In genomic region chr7:131164900-131165254, GRCh38 we compare ENCODE assay signal across 2 cellular contexts.
TF ChIP-seq lines count a peak whose summit lies in the region.

No MANE protein-coding gene starts in this region.

TF ChIP-seq in GM23338, 12 proteins besides CTCF, POLR2A, EP300 and RAD21:
- TF ChIP-seq JUNB (IDR thresholded peaks at IDR 0.05; ENCODE audit: unreplicated experiment) (no peak), CREB1 (CRISPR knock-in tag; IDR thresholded peaks at IDR 0.05; ENCODE audit: low read depth) (no peak), ETS1 (IDR thresholded peaks at IDR 0.05) (no peak), EZH2phosphoT487 (IDR thresholded peaks at IDR 0.05; ENCODE audit: unreplicated experiment) (no peak), ZNF114 (CRISPR knock-in tag; IDR thresholded peaks at IDR 0.05) (no peak), POLR2AphosphoS5 (IDR thresholded peaks at IDR 0.05; ENCODE audit: low read depth) (no peak), EZH2 (IDR thresholded peaks at IDR 0.05; ENCODE audit: low read depth, unreplicated experiment) (no peak), ZNF331 (CRISPR knock-in tag; IDR thresholded peaks at IDR 0.05; ENCODE audit: low read depth) (no peak), STAT1 (IDR thresholded peaks at IDR 0.05; ENCODE audit: unreplicated experiment) (no peak), NANOG (IDR thresholded peaks at IDR 0.05; ENCODE audit: borderline replicate concordance) (no peak)
- TF ChIP-seq, protein P1, sequence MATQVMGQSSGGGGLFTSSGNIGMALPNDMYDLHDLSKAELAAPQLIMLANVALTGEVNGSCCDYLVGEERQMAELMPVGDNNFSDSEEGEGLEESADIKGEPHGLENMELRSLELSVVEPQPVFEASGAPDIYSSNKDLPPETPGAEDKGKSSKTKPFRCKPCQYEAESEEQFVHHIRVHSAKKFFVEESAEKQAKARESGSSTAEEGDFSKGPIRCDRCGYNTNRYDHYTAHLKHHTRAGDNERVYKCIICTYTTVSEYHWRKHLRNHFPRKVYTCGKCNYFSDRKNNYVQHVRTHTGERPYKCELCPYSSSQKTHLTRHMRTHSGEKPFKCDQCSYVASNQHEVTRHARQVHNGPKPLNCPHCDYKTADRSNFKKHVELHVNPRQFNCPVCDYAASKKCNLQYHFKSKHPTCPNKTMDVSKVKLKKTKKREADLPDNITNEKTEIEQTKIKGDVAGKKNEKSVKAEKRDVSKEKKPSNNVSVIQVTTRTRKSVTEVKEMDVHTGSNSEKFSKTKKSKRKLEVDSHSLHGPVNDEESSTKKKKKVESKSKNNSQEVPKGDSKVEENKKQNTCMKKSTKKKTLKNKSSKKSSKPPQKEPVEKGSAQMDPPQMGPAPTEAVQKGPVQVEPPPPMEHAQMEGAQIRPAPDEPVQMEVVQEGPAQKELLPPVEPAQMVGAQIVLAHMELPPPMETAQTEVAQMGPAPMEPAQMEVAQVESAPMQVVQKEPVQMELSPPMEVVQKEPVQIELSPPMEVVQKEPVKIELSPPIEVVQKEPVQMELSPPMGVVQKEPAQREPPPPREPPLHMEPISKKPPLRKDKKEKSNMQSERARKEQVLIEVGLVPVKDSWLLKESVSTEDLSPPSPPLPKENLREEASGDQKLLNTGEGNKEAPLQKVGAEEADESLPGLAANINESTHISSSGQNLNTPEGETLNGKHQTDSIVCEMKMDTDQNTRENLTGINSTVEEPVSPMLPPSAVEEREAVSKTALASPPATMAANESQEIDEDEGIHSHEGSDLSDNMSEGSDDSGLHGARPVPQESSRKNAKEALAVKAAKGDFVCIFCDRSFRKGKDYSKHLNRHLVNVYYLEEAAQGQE (IDR thresholded peaks at IDR 0.05; ENCODE audit: unreplicated experiment), result no peak
- TF ChIP-seq, protein P2, sequence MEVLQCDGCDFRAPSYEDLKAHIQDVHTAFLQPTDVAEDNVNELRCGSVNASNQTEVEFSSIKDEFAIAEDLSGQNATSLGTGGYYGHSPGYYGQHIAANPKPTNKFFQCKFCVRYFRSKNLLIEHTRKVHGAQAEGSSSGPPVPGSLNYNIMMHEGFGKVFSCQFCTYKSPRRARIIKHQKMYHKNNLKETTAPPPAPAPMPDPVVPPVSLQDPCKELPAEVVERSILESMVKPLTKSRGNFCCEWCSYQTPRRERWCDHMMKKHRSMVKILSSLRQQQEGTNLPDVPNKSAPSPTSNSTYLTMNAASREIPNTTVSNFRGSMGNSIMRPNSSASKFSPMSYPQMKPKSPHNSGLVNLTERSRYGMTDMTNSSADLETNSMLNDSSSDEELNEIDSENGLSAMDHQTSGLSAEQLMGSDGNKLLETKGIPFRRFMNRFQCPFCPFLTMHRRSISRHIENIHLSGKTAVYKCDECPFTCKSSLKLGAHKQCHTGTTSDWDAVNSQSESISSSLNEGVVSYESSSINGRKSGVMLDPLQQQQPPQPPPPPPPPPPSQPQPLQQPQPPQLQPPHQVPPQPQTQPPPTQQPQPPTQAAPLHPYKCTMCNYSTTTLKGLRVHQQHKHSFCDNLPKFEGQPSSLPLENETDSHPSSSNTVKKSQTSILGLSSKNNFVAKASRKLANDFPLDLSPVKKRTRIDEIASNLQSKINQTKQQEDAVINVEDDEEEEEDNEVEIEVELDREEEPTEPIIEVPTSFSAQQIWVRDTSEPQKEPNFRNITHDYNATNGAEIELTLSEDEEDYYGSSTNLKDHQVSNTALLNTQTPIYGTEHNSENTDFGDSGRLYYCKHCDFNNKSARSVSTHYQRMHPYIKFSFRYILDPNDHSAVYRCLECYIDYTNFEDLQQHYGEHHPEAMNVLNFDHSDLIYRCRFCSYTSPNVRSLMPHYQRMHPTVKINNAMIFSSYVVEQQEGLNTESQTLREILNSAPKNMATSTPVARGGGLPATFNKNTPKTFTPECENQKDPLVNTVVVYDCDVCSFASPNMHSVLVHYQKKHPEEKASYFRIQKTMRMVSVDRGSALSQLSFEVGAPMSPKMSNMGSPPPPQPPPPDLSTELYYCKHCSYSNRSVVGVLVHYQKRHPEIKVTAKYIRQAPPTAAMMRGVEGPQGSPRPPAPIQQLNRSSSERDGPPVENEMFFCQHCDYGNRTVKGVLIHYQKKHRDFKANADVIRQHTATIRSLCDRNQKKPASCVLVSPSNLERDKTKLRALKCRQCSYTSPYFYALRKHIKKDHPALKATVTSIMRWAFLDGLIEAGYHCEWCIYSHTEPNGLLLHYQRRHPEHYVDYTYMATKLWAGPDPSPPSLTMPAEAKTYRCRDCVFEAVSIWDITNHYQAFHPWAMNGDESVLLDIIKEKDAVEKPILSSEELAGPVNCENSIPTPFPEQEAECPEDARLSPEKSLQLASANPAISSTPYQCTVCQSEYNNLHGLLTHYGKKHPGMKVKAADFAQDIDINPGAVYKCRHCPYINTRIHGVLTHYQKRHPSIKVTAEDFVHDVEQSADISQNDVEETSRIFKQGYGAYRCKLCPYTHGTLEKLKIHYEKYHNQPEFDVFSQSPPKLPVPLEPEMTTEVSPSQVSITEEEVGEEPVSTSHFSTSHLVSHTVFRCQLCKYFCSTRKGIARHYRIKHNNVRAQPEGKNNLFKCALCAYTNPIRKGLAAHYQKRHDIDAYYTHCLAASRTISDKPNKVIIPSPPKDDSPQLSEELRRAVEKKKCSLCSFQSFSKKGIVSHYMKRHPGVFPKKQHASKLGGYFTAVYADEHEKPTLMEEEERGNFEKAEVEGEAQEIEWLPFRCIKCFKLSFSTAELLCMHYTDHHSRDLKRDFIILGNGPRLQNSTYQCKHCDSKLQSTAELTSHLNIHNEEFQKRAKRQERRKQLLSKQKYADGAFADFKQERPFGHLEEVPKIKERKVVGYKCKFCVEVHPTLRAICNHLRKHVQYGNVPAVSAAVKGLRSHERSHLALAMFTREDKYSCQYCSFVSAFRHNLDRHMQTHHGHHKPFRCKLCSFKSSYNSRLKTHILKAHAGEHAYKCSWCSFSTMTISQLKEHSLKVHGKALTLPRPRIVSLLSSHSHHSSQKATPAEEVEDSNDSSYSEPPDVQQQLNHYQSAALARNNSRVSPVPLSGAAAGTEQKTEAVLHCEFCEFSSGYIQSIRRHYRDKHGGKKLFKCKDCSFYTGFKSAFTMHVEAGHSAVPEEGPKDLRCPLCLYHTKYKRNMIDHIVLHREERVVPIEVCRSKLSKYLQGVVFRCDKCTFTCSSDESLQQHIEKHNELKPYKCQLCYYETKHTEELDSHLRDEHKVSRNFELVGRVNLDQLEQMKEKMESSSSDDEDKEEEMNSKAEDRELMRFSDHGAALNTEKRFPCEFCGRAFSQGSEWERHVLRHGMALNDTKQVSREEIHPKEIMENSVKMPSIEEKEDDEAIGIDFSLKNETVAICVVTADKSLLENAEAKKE (CRISPR knock-in tag; IDR thresholded peaks at IDR 0.05), result no peak

TF ChIP-seq in SK-N-SH, 30 proteins besides CTCF, POLR2A, EP300 and RAD21:
- no peak for TF ChIP-seq RCOR1 (IDR thresholded peaks at IDR 0.05; ENCODE audit: low read length)
- no peak for TF ChIP-seq MXI1 (IDR thresholded peaks at IDR 0.05; ENCODE audit: low read depth, low read length)
- TF ChIP-seq NRF1 (IDR thresholded peaks at IDR 0.05; ENCODE audit: low read depth, low read length), result no peak
- TF ChIP-seq CHD2 (IDR thresholded peaks at IDR 0.05; ENCODE audit: low read length, partially characterized antibody), result no peak
- no peak for TF ChIP-seq TEAD4 (IDR thresholded peaks at IDR 0.05; ENCODE audit: borderline replicate concordance, insufficient read depth)
- TF ChIP-seq JUND (IDR thresholded peaks at IDR 0.05), result no peak
- TF ChIP-seq POLR2AphosphoS5 (IDR thresholded peaks at IDR 0.05; ENCODE audit: low read depth, low read length), result no peak
- TF ChIP-seq TAF1 (IDR thresholded peaks at IDR 0.05; ENCODE audit: borderline replicate concordance, low read depth, low read length), result no peak
- no peak for TF ChIP-seq USF1 (IDR thresholded peaks at IDR 0.05; ENCODE audit: borderline replicate concordance, low read depth)
- TF ChIP-seq FOXM1 (IDR thresholded peaks at IDR 0.05; ENCODE audit: low read depth), result no peak
- TF ChIP-seq RXRA (IDR thresholded peaks at IDR 0.05; ENCODE audit: borderline replicate concordance, low read depth), result no peak
- TF ChIP-seq, protein P1 (IDR thresholded peaks at IDR 0.05; ENCODE audit: low read depth, low read length), result no peak
- TF ChIP-seq IRF3 (IDR thresholded peaks at IDR 0.05; ENCODE audit: low read depth, low read length), result no peak
- no peak for TF ChIP-seq NFIC (IDR thresholded peaks at IDR 0.05; ENCODE audit: borderline replicate concordance)
